Comparison of ENCODE assay signal across 1 cellular context in the genomic region with DNA sequence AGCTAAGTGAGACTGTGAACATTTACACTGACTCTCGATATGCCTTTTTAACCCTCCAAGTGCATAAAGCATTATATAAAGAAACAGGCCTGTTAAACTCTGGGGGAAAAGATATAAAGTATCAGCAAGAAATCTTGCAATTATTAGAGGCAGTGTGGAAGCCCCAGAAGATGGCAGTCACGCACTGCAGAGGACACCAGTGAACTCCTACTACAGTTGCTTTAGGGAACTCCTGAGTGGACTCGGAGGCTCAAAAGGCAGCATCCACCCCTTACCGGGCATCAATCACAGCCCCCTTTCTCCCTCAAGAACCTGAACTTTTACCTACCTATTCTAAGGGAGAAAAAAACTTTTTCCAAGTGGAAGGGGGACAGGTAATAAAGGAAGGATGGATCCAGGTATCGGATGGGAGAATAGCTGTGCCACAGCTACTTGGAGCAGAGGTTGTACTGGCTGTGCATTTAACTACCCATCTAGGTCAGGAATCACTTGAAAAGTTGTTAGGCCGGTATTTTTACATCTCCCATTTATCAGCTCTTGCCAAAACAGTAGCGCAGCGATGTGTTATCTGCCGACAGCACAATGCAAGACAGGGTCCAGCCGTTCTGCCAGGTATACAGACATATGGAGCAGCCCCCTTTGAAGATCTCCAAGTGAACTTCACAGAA.
TF ChIP-seq lines count a peak whose summit lies in the region.

No MANE protein-coding gene starts in this region.

TF ChIP-seq in IMR-90, 13 proteins besides CTCF, POLR2A, EP300 and RAD21 (continued from another document):
- TF ChIP-seq, protein P1, sequence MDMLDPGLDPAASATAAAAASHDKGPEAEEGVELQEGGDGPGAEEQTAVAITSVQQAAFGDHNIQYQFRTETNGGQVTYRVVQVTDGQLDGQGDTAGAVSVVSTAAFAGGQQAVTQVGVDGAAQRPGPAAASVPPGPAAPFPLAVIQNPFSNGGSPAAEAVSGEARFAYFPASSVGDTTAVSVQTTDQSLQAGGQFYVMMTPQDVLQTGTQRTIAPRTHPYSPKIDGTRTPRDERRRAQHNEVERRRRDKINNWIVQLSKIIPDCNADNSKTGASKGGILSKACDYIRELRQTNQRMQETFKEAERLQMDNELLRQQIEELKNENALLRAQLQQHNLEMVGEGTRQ (IDR thresholded peaks at IDR 0.05; ENCODE audit: low read depth, low read length), result no peak
- TF ChIP-seq SMC3 (IDR thresholded peaks at IDR 0.05; ENCODE audit: low read depth, low read length) (no peak), NFE2L2 (IDR thresholded peaks at IDR 0.05; ENCODE audit: low read depth, low read length) (no peak), BHLHE40 (IDR thresholded peaks at IDR 0.05; ENCODE audit: low read depth, low read length) (no peak), FOS (IDR thresholded peaks at IDR 0.05; ENCODE audit: low read depth, low read length) (no peak), MXI1 (IDR thresholded peaks at IDR 0.05; ENCODE audit: borderline replicate concordance, low read depth, low read length) (no peak), RFX5 (IDR thresholded peaks at IDR 0.05; ENCODE audit: low read depth, low read length) (no peak)
TF ChIP-seq in IMR-90: peak in this region for 0.
